ENCODE assay signal across 8 cellular contexts in the genomic region with DNA sequence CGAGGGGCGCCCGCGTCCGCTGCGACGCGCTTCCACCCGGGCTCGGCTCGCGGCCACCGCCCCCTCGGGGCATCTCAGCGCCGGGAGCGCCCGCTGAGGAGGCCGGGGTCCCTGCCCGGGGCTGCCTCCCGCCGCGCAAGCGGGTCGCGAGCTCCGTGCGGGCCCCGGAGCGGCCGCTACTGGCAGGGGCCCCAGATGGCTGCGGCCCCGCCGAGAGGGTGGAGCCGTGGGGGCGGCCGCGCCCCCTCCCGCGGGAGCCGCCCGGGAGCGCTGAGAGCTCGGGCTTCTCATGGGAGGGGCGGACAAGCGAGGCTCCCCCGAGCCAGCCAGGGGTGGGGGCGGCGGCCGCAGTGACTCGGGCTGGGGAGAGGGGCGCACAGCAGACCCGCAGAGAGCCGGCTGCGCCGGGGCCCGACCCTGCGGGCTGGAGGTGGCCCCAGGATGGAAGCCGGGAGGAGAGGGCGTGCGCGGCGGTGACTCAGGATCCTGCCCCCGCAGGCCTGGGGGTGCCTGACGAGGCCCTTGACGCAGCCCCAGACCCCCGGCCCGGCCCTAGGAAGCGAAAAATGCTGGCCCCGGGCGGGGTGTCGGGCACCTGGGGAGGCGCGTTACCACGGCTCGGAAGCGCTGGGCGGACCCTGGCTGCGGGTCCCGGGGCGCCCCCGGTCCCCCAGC. TPM values are rescaled to one million over a fixed set of nuclear protein-coding genes. Genes with fewer than 3 reads are reported as not detected.
A peak's percentile ranks its signal among the peaks of the same experiment; 100 is the strongest.
DNase-seq lines count a peak whose midpoint lies in the region; ATAC-seq and TF ChIP-seq lines count a peak whose summit lies in the region.

No MANE protein-coding gene starts in this region.

- H3K27me3 ChIP-seq in adrenal gland (no peaks in the 10 kb centered on the region), smooth muscle cell (ENCODE audit: low read depth) (no peaks in the 10 kb centered on the region)

- no peaks in the 10 kb centered on the region for H3K36me3 ChIP-seq in adrenal gland (replicated peaks in 1 of 2)
- H3K36me3 ChIP-seq in smooth muscle cell (ENCODE audit: low read depth), result no peaks in the 10 kb centered on the region

- peak in 1 of 2 donors; percentile 21 for TF ChIP-seq POLR2A in adrenal gland (IDR thresholded peaks at IDR 0.05)

- ATAC-seq in GM21619 (IDR thresholded peaks at IDR 0.05; ENCODE audit: unreplicated experiment) (peak; percentile 35), GM18502 (IDR thresholded peaks at IDR 0.05; ENCODE audit: poor library complexity, unreplicated experiment) (no peak)

- H3K9ac ChIP-seq in smooth muscle cell (ENCODE audit: low read depth), result peak overlapping the region; percentile 51

- H3K79me2 ChIP-seq in smooth muscle cell (ENCODE audit: low read depth), result peaks cover 24% of the 10 kb centered on the region

- intact Hi-C loops in adrenal gland (cut with DNase I), result loop anchor here in 1 of 2 donors (10.0 kb wide), 1 partner anchor 176 kb away; no protein-coding TSS in a partner anchor

- DNase-seq in EH (ENCODE audit: low read depth), result peak; percentile 54
- DNase-seq in NCI-H69 (lab: John Stamatoyannopoulos, UW), result peak; percentile 81
- peak in 5 of 7 donors; percentile 17 to 52 (median 30) for DNase-seq in adrenal gland
- DNase-seq in smooth muscle cell (lab: John Stamatoyannopoulos, UW; ENCODE audit: unreplicated experiment), result no peak
- no peak for DNase-seq in NCI-H226

- peaks cover 15% of the 10 kb centered on the region for H3F3A ChIP-seq in smooth muscle cell (ENCODE audit: low read depth)

- H3K4me1 ChIP-seq in adrenal gland (replicated peaks in 1 of 2), result peaks cover 15 to 28% of the 10 kb centered on the region in 2 donors
- H3K4me1 ChIP-seq in smooth muscle cell (ENCODE audit: low read depth), result peaks cover 23% of the 10 kb centered on the region

- TF ChIP-seq CTCF in adrenal gland (IDR thresholded peaks at IDR 0.05), result no peak
- no peak for TF ChIP-seq CTCF in smooth muscle cell (IDR thresholded peaks at IDR 0.05; ENCODE audit: borderline replicate concordance, insufficient read depth, poor library complexity, severe bottlenecking)

- peak overlapping the region; percentile 36 for H2AFZ ChIP-seq in smooth muscle cell (ENCODE audit: low read depth)

- H3K27ac ChIP-seq in adrenal gland, result peak overlapping the region in 1 of 5 donors; percentile 77
- no peak overlapping the region for H3K27ac ChIP-seq in smooth muscle cell (ENCODE audit: low read depth)

- H3K4me3 ChIP-seq in adrenal gland, result peak overlapping the region in 3 of 4 donors; percentile 6 to 97 (median 15)
- peak overlapping the region; percentile 71 for H3K4me3 ChIP-seq in iPS-11a (ENCODE audit: low read depth, low read length)
- H3K4me3 ChIP-seq in smooth muscle cell, result peak overlapping the region; percentile 89

- peaks cover 38% of the 10 kb centered on the region for H4K20me1 ChIP-seq in smooth muscle cell (ENCODE audit: low read depth)

- 0 to 2% (median 1%) methylated on average over 3 to 82 of the region's 82 CpGs; no CpG with 5 or more reads in 1 of the 4 donors for WGBS in adrenal gland, 4 donors
- WGBS in smooth muscle cell (ENCODE audit: low lambda C conversion rate), result under 1% methylated on average over 39 of the region's 82 CpGs

- H3K4me2 ChIP-seq in smooth muscle cell, result peak overlapping the region; percentile 91

- no peaks in the 10 kb centered on the region for H3K9me3 ChIP-seq in adrenal gland (replicated peaks in 1 of 3)
- no peaks in the 10 kb centered on the region for H3K9me3 ChIP-seq in smooth muscle cell (replicated peaks; ENCODE audit: low read depth)

RNA-seq across cellular contexts. Expression of gene ZFTA, which starts 0.6 kb away (rescaled TPM):
- 10 to 100 TPM in 7 of 8 donors, 1 to 10 TPM in 1; 8.1 to 20.2 (median 15.4) TPM for total RNA-seq in adrenal gland
- 10 to 100 TPM in 2 of 3 donors, 1 to 10 TPM in 1; 3.6 to 15.9 (median 10.3) TPM for polyA plus RNA-seq in adrenal gland
- 14.9 and 15.7 TPM in 2 replicates for total RNA-seq in smooth muscle cell
- 11.0 and 11.1 TPM in 2 replicates for polyA plus RNA-seq in smooth muscle cell

RNA-seq across cellular contexts. Expression of gene SPINDOC, which starts 44.1 kb away (rescaled TPM):
- 10 to 100 TPM in 7 of 8 donors, 1 to 10 TPM in 1; 9.3 to 13.9 (median 10.9) TPM for total RNA-seq in adrenal gland
- polyA plus RNA-seq in adrenal gland, result 10 to 100 TPM in 1 of 3 donors, 1 to 10 TPM in 2; 4.5 to 19.2 (median 9.8) TPM
- 13.6 and 15.3 TPM in 2 replicates for total RNA-seq in smooth muscle cell
- polyA plus RNA-seq in smooth muscle cell, result 12.1 and 13.7 TPM in 2 replicates

Comparison
In these comparisons a context has a peak if more than half of its experiments do, and no peak if none do; other contexts are left out.
1. DNase-seq: peak in EH (single experiment), NCI-H69 (single experiment) and adrenal gland (5 of 7); none in smooth muscle cell (single experiment) and NCI-H226 (single experiment).
2. H3K4me3 ChIP-seq: peak in every context shown above with its lines; median percentile 89 in smooth muscle cell; 71 in iPS-11a; 15 in adrenal gland.